Comparison of ENCODE assay signal across 22 cellular contexts in the genomic region with DNA sequence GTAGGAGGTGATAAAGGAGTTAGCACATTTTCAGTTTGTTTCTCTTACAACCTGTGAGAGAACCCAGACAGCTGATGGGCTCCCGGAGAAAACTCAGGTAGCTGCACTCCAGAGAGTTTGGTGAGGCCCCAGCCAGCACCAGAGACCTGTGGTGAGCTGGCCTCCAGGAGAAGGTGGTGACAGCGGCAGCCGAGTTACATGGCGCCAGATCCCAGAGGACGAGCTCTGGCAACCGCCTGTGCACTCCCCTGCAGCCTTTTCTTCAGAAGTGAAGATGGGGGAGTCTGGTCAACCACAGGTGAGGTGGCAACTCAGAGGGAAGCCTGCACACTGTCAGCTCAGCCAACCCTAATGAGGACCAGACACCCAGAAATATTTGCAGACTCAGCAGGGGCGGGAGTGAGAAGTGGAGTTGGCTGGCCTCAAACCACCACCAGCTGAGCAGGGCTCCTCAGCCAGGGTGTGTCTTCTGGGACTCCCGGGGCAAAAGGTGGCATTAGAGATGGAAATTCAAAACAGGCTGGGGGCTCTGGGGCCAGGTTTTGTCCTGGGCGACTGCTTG.
DNase-seq lines count a peak whose midpoint lies in the region; ATAC-seq and TF ChIP-seq lines count a peak whose summit lies in the region.
"Had no signal": no experiment of that assay in that cellular context is flagged by ENCODE, and none has a peak within 500 bp of the region (broad histone marks: within the 10 kb centered on the region; RNA-seq: fewer than 3 reads in every experiment).

No MANE protein-coding gene starts in this region.

- intact Hi-C loops in heart left ventricle (cut with DNase I) (no loop called here), Right ventricle myocardium inferior (cut with DNase I) (no loop called here), vagina (cut with DNase I) (no loop called here), posterior cingulate gyrus (cut with DNase I) (no loop called here)

- H3K4me3 ChIP-seq in heart left ventricle (peak overlapping the region in 6 of 12 donors; percentile 3 to 36 (median 16)), coronary artery (peak overlapping the region; percentile 56), osteoblast (ENCODE audit: insufficient read depth, low read length) (no peak overlapping the region), vagina (peak overlapping the region in 1 of 2 donors; percentile 11)
- H3K4me3 ChIP-seq: cardiac muscle cell, upper lobe of right lung had no signal

- H2AFZ ChIP-seq in osteoblast (ENCODE audit: low read length), result peak overlapping the region; percentile 15

- no peaks in the 10 kb centered on the region for H4K20me1 ChIP-seq in osteoblast (ENCODE audit: insufficient read depth, low read length)

- H3K27me3 ChIP-seq in heart left ventricle (peaks cover 0 to 3% (median 0%) of the 10 kb centered on the region in 9 donors), osteoblast (ENCODE audit: insufficient read depth, low read length) (peaks cover 9% of the 10 kb centered on the region), vagina (no peaks in the 10 kb centered on the region)
- H3K27me3 ChIP-seq: upper lobe of right lung had no signal

- ATAC-seq in heart left ventricle (peak in 3 of 4 donors; percentile 31 to 39 (median 36)), Right ventricle myocardium inferior (no peak)
- ATAC-seq: activated T-cell treated with anti-CD3 and anti-CD28 coated beads, Interleukin-2, amount 50 U/mL, for 72 hours; upper lobe of right lung had no signal

- H3K36me3 ChIP-seq in heart left ventricle, result no peaks in the 10 kb centered on the region
- no peaks in the 10 kb centered on the region for H3K36me3 ChIP-seq in osteoblast (ENCODE audit: insufficient read depth, low read length)
- H3K36me3 ChIP-seq in vagina, result no peaks in the 10 kb centered on the region
- H3K36me3 ChIP-seq: cardiac muscle cell, upper lobe of right lung had no signal

- H3K4me1 ChIP-seq in heart left ventricle (peaks cover 0 to 26% (median 6%) of the 10 kb centered on the region in 12 donors), osteoblast (ENCODE audit: insufficient read depth, low read length) (peaks cover 17% of the 10 kb centered on the region), vagina (peaks cover 36% of the 10 kb centered on the region)

- WGBS in heart left ventricle, 4 donors, result 54 to 70% (median 62%) methylated on average over 9 of the region's 9 CpGs

- TF ChIP-seq CTCF in heart left ventricle (IDR thresholded peaks at IDR 0.05), result no peak
- TF ChIP-seq CTCF in coronary artery (IDR thresholded peaks at IDR 0.05), result no peak
- no peak for TF ChIP-seq CTCF in osteoblast (IDR thresholded peaks at IDR 0.05; ENCODE audit: extremely low read depth, low read depth, low read length)
- no peak for TF ChIP-seq CTCF in vagina (IDR thresholded peaks at IDR 0.05)

- H3K27ac ChIP-seq in heart left ventricle (peak overlapping the region in 10 of 12 donors; percentile 50 to 80 (median 70)), coronary artery (peak overlapping the region; percentile 70 to 83), osteoblast (ENCODE audit: low read depth, low read length) (peak overlapping the region; percentile 10), vagina (peak overlapping the region; percentile 76)
- H3K27ac ChIP-seq: cardiac muscle cell, upper lobe of right lung had no signal

- H3K79me2 ChIP-seq in osteoblast (ENCODE audit: insufficient read depth, low read length), result no peaks in the 10 kb centered on the region

- H3K9me3 ChIP-seq in heart left ventricle (no peaks in the 10 kb centered on the region), osteoblast (ENCODE audit: low read depth, low read length) (no peaks in the 10 kb centered on the region), vagina (no peaks in the 10 kb centered on the region)
- H3K9me3 ChIP-seq: upper lobe of right lung had no signal

- H3K4me2 ChIP-seq in osteoblast (ENCODE audit: insufficient read depth, low read length), result peak overlapping the region; percentile 46

- no peak for TF ChIP-seq POLR2A in heart left ventricle (IDR thresholded peaks at IDR 0.05)
- TF ChIP-seq POLR2A in vagina (IDR thresholded peaks at IDR 0.05), result no peak

- DNase-seq in heart left ventricle (peak in 3 of 5 donors; percentile 35 to 68 (median 42)), Right ventricle myocardium inferior (ENCODE audit: missing footprints) (no peak), coronary artery (ENCODE audit: low spot score) (peak; percentile 77), osteoblast (ENCODE audit: insufficient read length, low spot score, missing footprints) (peak; percentile 13), vagina (ENCODE audit: extremely low spot score in 2 of 2) (no peak), T-helper 9 cell (no peak), posterior cingulate gyrus (no peak)
- DNase-seq in NK-92 treated with Interleukin-12 subunit alpha and Interleukin-12 subunit beta, amount 100 ng/mL, for 24 hours (lab: John Stamatoyannopoulos, UW), result no peak
- DNase-seq: activated CD4-positive, alpha-beta memory T cell treated with anti-CD3 and anti-CD28 coated beads for 36 hours; activated naive CD8-positive, alpha-beta T cell treated with anti-CD3 and anti-CD28 coated beads for 36 hours; activated T-cell treated with anti-CD3 and anti-CD28 coated beads, Interleukin-2, amount 50 U/mL, for 72 hours; CD4-positive, alpha-beta T cell; effector CD4-positive, alpha-beta T cell; H7; Kasumi-1; NCI-H1105 treated with DMSO at 0.1 percent for 48 hours; NCI-H2171; NCI-H748 treated with DMSO at 0.1 percent for 48 hours; stimulated activated naive CD4-positive, alpha-beta T cell; SW 1271; upper lobe of right lung had no signal

Comparison
In these comparisons a context has a peak if more than half of its experiments do, and no peak if none do; other contexts are left out.
1. DNase-seq: peak in heart left ventricle (3 of 5), coronary artery (single experiment) and osteoblast (single experiment); none in Right ventricle myocardium inferior (single experiment), vagina (0 of 2), T-helper 9 cell (single experiment), posterior cingulate gyrus (0 of 10) and NK-92 treated with Interleukin-12 subunit alpha and Interleukin-12 subunit beta, amount 100 ng/mL, for 24 hours (single experiment).
2. H3K27ac ChIP-seq: peak in every context shown above with its lines; median percentile 76 in coronary artery; 76 in vagina; 70 in heart left ventricle; 10 in osteoblast.